9 cellular contexts compared by ENCODE assay signal in the genomic region with DNA sequence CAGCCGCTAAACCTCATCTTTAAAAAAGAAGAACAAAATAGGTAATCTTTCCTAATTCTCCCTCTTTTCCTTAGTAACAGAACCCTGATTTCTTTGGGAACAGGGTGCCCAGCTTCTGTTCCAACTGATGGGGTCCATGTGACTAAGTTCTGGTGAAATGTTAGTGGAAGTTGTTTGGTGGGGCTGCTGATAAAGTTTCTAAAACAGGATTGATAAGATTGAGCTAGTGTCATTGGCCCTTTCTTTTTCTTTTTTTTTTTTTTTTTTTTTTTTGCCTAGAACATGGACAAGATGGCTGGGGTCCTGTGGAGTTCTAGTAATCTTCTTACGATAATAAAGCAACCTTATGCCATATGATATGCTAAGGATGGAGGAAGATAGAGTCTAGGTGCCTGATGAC. TPM values are rescaled to one million over a fixed set of nuclear protein-coding genes. Genes with fewer than 3 reads are reported as not detected.
"Had no signal": no experiment of that assay in that cellular context is flagged by ENCODE, and none has a peak within 500 bp of the region (broad histone marks: within the 10 kb centered on the region; RNA-seq: fewer than 3 reads in every experiment).

No MANE protein-coding gene starts in this region.

- H3K27ac Mint-ChIP-seq: GM23338, HFFc6, IgD-negative memory B cell had no signal

- ATAC-seq: GM23338, HepG2 had no signal

- H3K4me3 Mint-ChIP-seq: GM23338, H9, HFFc6, IgD-negative memory B cell had no signal

- H3K4me3 ChIP-seq: GM23338 had no signal

- H3K27me3 Mint-ChIP-seq: IgD-negative memory B cell had no signal

- H3K4me1 Mint-ChIP-seq: GM23338, H9 had no signal

- DNase-seq: H9, HCEC 1CT, HFFc6, KG1 had no signal

- H3K9me3 Mint-ChIP-seq: GM23338, H9, HFFc6, IgD-negative memory B cell had no signal

- H3K27ac ChIP-seq: HL-60 had no signal

RNA-seq across cellular contexts. Expression of a gene that starts 52.8 kb away (rescaled TPM):
- total RNA-seq: GM23338, HepG2, HT1080 had no signal
